Comparison of ENCODE assay signal across 8 cellular contexts in genomic region chr10:73730153-73730906, GRCh38. TPM values are rescaled to one million over a fixed set of nuclear protein-coding genes. Genes with fewer than 3 reads are reported as not detected.
DNase-seq lines count a peak whose midpoint lies in the region; ATAC-seq and TF ChIP-seq lines count a peak whose summit lies in the region.

No MANE protein-coding gene starts in this region.

- TF ChIP-seq CTCF in foreskin keratinocyte (conservative IDR thresholded peaks at IDR 0.05), result no peak
- no peak for TF ChIP-seq CTCF in neural progenitor cell (IDR thresholded peaks at IDR 0.05)

- DNase-seq in H7 (peak; percentile 88), MG63 (peak; percentile 86), SIG-M5 treated with dmso at 0.1 percent for 504 hours (lab: John Stamatoyannopoulos, UW; ENCODE audit: unreplicated experiment) (peak; percentile 77), foreskin keratinocyte (peak; percentile 88 to 94), neural progenitor cell (ENCODE audit: low spot score) (peak; percentile 92)
- peak; percentile 74 to 81 (median 78) for DNase-seq in activated naive CD4-positive, alpha-beta T cell (lab: John Stamatoyannopoulos, UW)

- peak overlapping the region; percentile 93 for H2AFZ ChIP-seq in neural progenitor cell (replicated peaks)

- ATAC-seq in foreskin keratinocyte, result peak; percentile 85

- no peaks in the 10 kb centered on the region for H4K20me1 ChIP-seq in neural progenitor cell (ENCODE audit: low read depth)

- H3K36me3 ChIP-seq in ES-I3 (ENCODE audit: insufficient read depth, low read length) (peaks cover 4% of the 10 kb centered on the region), H7 (replicated peaks; ENCODE audit: control insufficient read depth, insufficient read depth, low read length) (peaks cover 7% of the 10 kb centered on the region), MG63 (peaks cover 17% of the 10 kb centered on the region), neural progenitor cell (no peaks in the 10 kb centered on the region), stomach smooth muscle (ENCODE audit: control insufficient read depth in 2 of 2, insufficient read depth in 2 of 2, low read length in 2 of 2) (peaks cover 9 to 12% of the 10 kb centered on the region in 2 donors)

- H3K27ac ChIP-seq in foreskin keratinocyte (peak overlapping the region; percentile 85), neural progenitor cell (peak overlapping the region; percentile 79), stomach smooth muscle (ENCODE audit: low read length) (peak overlapping the region; percentile 78)

- no peaks in the 10 kb centered on the region for H3K4me1 ChIP-seq in ES-I3 (ENCODE audit: insufficient read depth, low read length)
- peaks cover 6% of the 10 kb centered on the region for H3K4me1 ChIP-seq in foreskin keratinocyte
- no peaks in the 10 kb centered on the region for H3K4me1 ChIP-seq in neural progenitor cell
- H3K4me1 ChIP-seq in stomach smooth muscle (ENCODE audit: control insufficient read depth, insufficient read depth, low read length), result peaks cover 21% of the 10 kb centered on the region

- peaks cover 17% of the 10 kb centered on the region for H3F3A ChIP-seq in neural progenitor cell (ENCODE audit: low read depth)

- peaks cover 3% of the 10 kb centered on the region for H3K27me3 Mint-ChIP-seq in neural progenitor cell (ENCODE audit: insufficient read depth, low read depth)

- no peaks in the 10 kb centered on the region for H3K9me3 Mint-ChIP-seq in neural progenitor cell

- peaks cover 39% of the 10 kb centered on the region for H3K79me2 ChIP-seq in neural progenitor cell (ENCODE audit: low read depth)

- peak overlapping the region; percentile 99 for H3K27ac Mint-ChIP-seq in neural progenitor cell

- no peaks in the 10 kb centered on the region for H3K9me3 ChIP-seq in ES-I3 (ENCODE audit: control insufficient read depth, insufficient read depth, low read length)
- H3K9me3 ChIP-seq in MG63, result no peaks in the 10 kb centered on the region
- H3K9me3 ChIP-seq in neural progenitor cell (ENCODE audit: low read depth), result no peaks in the 10 kb centered on the region
- no peaks in the 10 kb centered on the region for H3K9me3 ChIP-seq in stomach smooth muscle (ENCODE audit: control insufficient read depth in 2 of 2, low read length in 2 of 2)

- peak overlapping the region; percentile 81 for H3K4me2 ChIP-seq in neural progenitor cell

- H3K4me3 Mint-ChIP-seq in neural progenitor cell, result peak overlapping the region; percentile 100

- peaks cover 10% of the 10 kb centered on the region for H3K36me3 Mint-ChIP-seq in neural progenitor cell

- H3K9ac ChIP-seq in ES-I3 (ENCODE audit: low read depth, low read length) (peak overlapping the region; percentile 96), neural progenitor cell (peak overlapping the region; percentile 95), stomach smooth muscle (ENCODE audit: low read length in 2 of 2) (peak overlapping the region; percentile 89 to 94)

- H3K4me3 ChIP-seq in H7 (ENCODE audit: insufficient read depth, low read depth, low read length) (peak overlapping the region; percentile 80), MG63 (peak overlapping the region; percentile 92), neural progenitor cell (peak overlapping the region; percentile 87), stomach smooth muscle (ENCODE audit: low read length in 2 of 2) (peak overlapping the region; percentile 95 to 97)

- peaks cover 11% of the 10 kb centered on the region for H3K4me1 Mint-ChIP-seq in neural progenitor cell

- H3K27me3 ChIP-seq in H7 (ENCODE audit: control insufficient read depth, insufficient read depth, low read length), result no peaks in the 10 kb centered on the region
- H3K27me3 ChIP-seq in MG63, result no peaks in the 10 kb centered on the region
- H3K27me3 ChIP-seq in foreskin keratinocyte, result no peaks in the 10 kb centered on the region
- H3K27me3 ChIP-seq in neural progenitor cell, result no peaks in the 10 kb centered on the region
- no peaks in the 10 kb centered on the region for H3K27me3 ChIP-seq in stomach smooth muscle (ENCODE audit: control insufficient read depth in 1 of 2, insufficient read depth in 2 of 2, low read length in 2 of 2)

RNA-seq across cellular contexts. Expression of gene SEC24C, which starts 13.8 kb away (rescaled TPM):
- total RNA-seq in H7 (2014; rRNA removed; shearing (Covaris generic)), result 76.2 and 84.2 TPM in 2 replicates
- 58.8 and 74.6 TPM in 2 replicates for total RNA-seq in MG63 (2014; rRNA removed; shearing (Covaris generic); ENCODE audit: low replicate concordance)
- total RNA-seq in foreskin keratinocyte, result 63.0 and 64.7 TPM in 2 replicates
- polyA plus RNA-seq in foreskin keratinocyte, result 35.7 and 40.7 TPM in 2 replicates
- total RNA-seq in neural progenitor cell (ENCODE audit: low replicate concordance), result 36.0 and 50.4 TPM in 2 replicates

RNA-seq across cellular contexts. Expression of gene AGAP5, which starts 32.4 kb away (rescaled TPM):
- 4.4 and 6.0 TPM in 2 replicates for total RNA-seq in H7 (2014; rRNA removed; shearing (Covaris generic))
- total RNA-seq in MG63 (2014; rRNA removed; shearing (Covaris generic); ENCODE audit: low replicate concordance), result 1.1 and 3.1 TPM in 2 replicates
- total RNA-seq in foreskin keratinocyte, result 2.6 and 3.4 TPM in 2 replicates
- 0.97 and 1.2 TPM in 2 replicates for polyA plus RNA-seq in foreskin keratinocyte
- 8.3 and 9.4 TPM in 2 replicates for total RNA-seq in neural progenitor cell (ENCODE audit: low replicate concordance)

RNA-seq across cellular contexts. Expression of gene CHCHD1, which starts 51.5 kb away (rescaled TPM):
- 82.7 and 91.4 TPM in 2 replicates for total RNA-seq in H7 (2014; rRNA removed; shearing (Covaris generic))
- 58.5 and 93.9 TPM in 2 replicates for total RNA-seq in MG63 (2014; rRNA removed; shearing (Covaris generic); ENCODE audit: low replicate concordance)
- total RNA-seq in foreskin keratinocyte, result 56.7 and 58.9 TPM in 2 replicates
- 92.7 and 96.6 TPM in 2 replicates for polyA plus RNA-seq in foreskin keratinocyte
- total RNA-seq in neural progenitor cell (ENCODE audit: low replicate concordance), result 51.3 and 66.7 TPM in 2 replicates

RNA-seq across cellular contexts. Expression of gene ZSWIM8, which starts 55.1 kb away (rescaled TPM):
- 21.8 and 59.8 TPM in 2 replicates for total RNA-seq in H7 (2014; rRNA removed; shearing (Covaris generic))
- total RNA-seq in MG63 (2014; rRNA removed; shearing (Covaris generic); ENCODE audit: low replicate concordance), result 12.3 and 24.1 TPM in 2 replicates
- 41.7 and 41.8 TPM in 2 replicates for total RNA-seq in foreskin keratinocyte
- 38.8 and 44.9 TPM in 2 replicates for polyA plus RNA-seq in foreskin keratinocyte
- total RNA-seq in neural progenitor cell (ENCODE audit: low replicate concordance), result 30.5 and 38.1 TPM in 2 replicates

Comparison
In these comparisons a context has a peak if more than half of its experiments do, and no peak if none do; other contexts are left out.
1. Peak in every context shown above with its lines: DNase-seq, ATAC-seq, H3K4me3 ChIP-seq and H3K27ac ChIP-seq.